ENCODE assay signal across 35 cellular contexts in the genomic region with DNA sequence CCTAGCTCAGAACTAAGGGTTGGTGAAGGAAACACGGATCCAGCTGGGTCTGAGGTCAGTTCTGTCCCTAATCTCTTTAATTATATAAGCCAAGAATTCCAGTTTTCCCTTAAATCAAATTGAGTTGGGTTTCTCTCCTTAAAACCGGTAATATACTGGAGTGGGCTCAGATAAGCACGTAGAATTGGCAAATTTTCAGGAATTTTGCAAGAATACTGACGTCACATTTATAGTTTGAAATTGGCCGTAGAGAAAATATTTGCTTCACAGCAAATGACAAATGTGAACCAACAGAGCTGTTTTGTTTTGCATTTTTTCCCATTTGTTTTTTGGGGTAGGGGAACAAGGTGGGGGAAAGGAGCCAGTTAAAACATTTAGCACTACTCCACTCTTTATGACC. TPM values are rescaled to one million over a fixed set of nuclear protein-coding genes. Genes with fewer than 3 reads are reported as not detected.
"Had no signal": no experiment of that assay in that cellular context is flagged by ENCODE, and none has a peak within 500 bp of the region (broad histone marks: within the 10 kb centered on the region; RNA-seq: fewer than 3 reads in every experiment).

No MANE protein-coding gene starts in this region.

- H3K9me3 ChIP-seq: adrenal gland, body of pancreas, breast epithelium had no signal

- FAIRE-seq: astrocyte, TTC549 had no signal

- H3K4me1 ChIP-seq: adrenal gland, body of pancreas, breast epithelium had no signal

- ATAC-seq: activated CD8-positive, alpha-beta T cell treated with anti-CD3 and anti-CD28 coated beads for 36 hours; activated naive CD4-positive, alpha-beta T cell treated with anti-CD3 and anti-CD28 coated beads, Interleukin-2, amount 50 U/mL, for 72 hours; activated T-cell treated with anti-CD3 and anti-CD28 coated beads, Interleukin-2, amount 50 U/mL, for 4 hours; activated T-cell treated with anti-CD3 and anti-CD28 coated beads, Interleukin-2, amount 50 U/mL, for 72 hours; activated T-helper 17 cell treated with anti-CD3 and anti-CD28 coated beads, Interleukin-2, amount 50 U/mL, for 72 hours; body of pancreas had no signal

- H3K4me3 ChIP-seq: adrenal gland, body of pancreas, breast epithelium had no signal

- H3K36me3 ChIP-seq: adrenal gland, brain microvascular endothelial cell, breast epithelium had no signal

- H3K27me3 ChIP-seq: adrenal gland, body of pancreas, brain microvascular endothelial cell, breast epithelium had no signal

- DNase-seq: activated B cell treated with CpG ODN at 0.5 μM for 24 hours; activated CD4-positive, alpha-beta memory T cell treated with anti-CD3 and anti-CD28 coated beads for 36 hours; activated CD4-positive, alpha-beta T cell treated with anti-CD3 and anti-CD28 coated beads for 4 hours; activated CD4-positive, alpha-beta T cell treated with anti-CD3 and anti-CD28 coated beads, Interleukin-2, amount 10 ng/mL, durations not matched to agents 24 days and 14 days; activated CD4-positive, alpha-beta T cell treated with anti-CD3 and anti-CD28 coated beads, Interleukin-2, amount 50 U/mL, for 1 hour; activated CD4-positive, alpha-beta T cell treated with anti-CD3 and anti-CD28 coated beads, Interleukin-2, amount 50 U/mL, for 4 hours; activated CD4-positive, CD25-positive, alpha-beta regulatory T cell treated with anti-CD3 and anti-CD28 coated beads, Interleukin-2, amount 50 U/mL, for 72 hours; activated CD8-positive, alpha-beta memory T cell treated with anti-CD3 and anti-CD28 coated beads, Interleukin-2, amount 50 U/mL, for 4 hours; activated CD8-positive, alpha-beta T cell treated with anti-CD3 and anti-CD28 coated beads for 36 hours; activated effector memory CD4-positive, alpha-beta T cell treated with anti-CD3 and anti-CD28 coated beads, Interleukin-2, amount 50 U/mL, for 16 hours; activated gamma-delta T cell treated with Interleukin-2 at 50 U/mL for 16 hours; activated naive CD4-positive, alpha-beta T cell; activated naive CD4-positive, alpha-beta T cell treated with anti-CD3 and anti-CD28 coated beads for 36 hours; activated naive CD4-positive, alpha-beta T cell treated with anti-CD3 and anti-CD28 coated beads, Interleukin-2, amount 50 U/mL, for 16 hours; activated naive CD8-positive, alpha-beta T cell treated with anti-CD3 and anti-CD28 coated beads for 36 hours; activated T-cell treated with anti-CD3 and anti-CD28 coated beads for 4 hours; activated T-cell treated with anti-CD3 and anti-CD28 coated beads, Interleukin-2, amount 50 U/mL, for 1 hour; activated T-cell treated with anti-CD3 and anti-CD28 coated beads, Interleukin-2, amount 50 U/mL, for 4 hours; activated T-cell treated with anti-CD3 and anti-CD28 coated beads, Interleukin-2, amount 50 U/mL, for 72 hours; adrenal gland; amniotic stem cell; aorta; body of pancreas; brain microvascular endothelial cell; central memory CD4-positive, alpha-beta T cell; T-helper 1 cell; T-helper 2 cell; T-helper 9 cell had no signal

- H3K27ac ChIP-seq: adrenal gland, body of pancreas, brain microvascular endothelial cell, breast epithelium, VCaP had no signal

RNA-seq across cellular contexts. Expression of a gene that starts 17.4 kb away (rescaled TPM):
- total RNA-seq: activated CD4-positive, alpha-beta memory T cell treated with anti-CD3 and anti-CD28 coated beads for 36 hours; activated CD4-positive, alpha-beta T cell treated with anti-CD3 and anti-CD28 coated beads, Interleukin-2, amount 10 ng/mL, durations not matched to agents 24 days and 14 days; activated CD8-positive, alpha-beta T cell treated with anti-CD3 and anti-CD28 coated beads for 36 hours; activated T-cell treated with anti-CD3 and anti-CD28 coated beads, Interleukin-2, amount 50 U/mL, for 4 hours; activated T-helper 1 cell treated with anti-CD3 and anti-CD28 coated beads, Interleukin-12 subunit alpha, Interleukin-12 subunit beta, Interleukin-2, Interleukin-4 antibody, amounts not matched to agents 30 ng/mL and 10 ng/mL and 1 ng/mL, durations not matched to agents 14 hours and 24 hours and 36 hours; astrocyte; body of pancreas; breast epithelium had no signal
- polyA plus RNA-seq: aorta had no signal
